20 cellular contexts compared by ENCODE assay signal in genomic region chr10:81473755-81474154, GRCh38.
DNase-seq lines count a peak whose midpoint lies in the region; ATAC-seq, FAIRE-seq and TF ChIP-seq lines count a peak whose summit lies in the region.
"Had no signal": no experiment of that assay in that cellular context is flagged by ENCODE, and none has a peak within 500 bp of the region (broad histone marks: within the 10 kb centered on the region; RNA-seq: fewer than 3 reads in every experiment).

No MANE protein-coding gene starts in this region.

- no peak overlapping the region for H3K23ac ChIP-seq in H1 (ENCODE audit: insufficient read length)
- no peak overlapping the region for H3K23ac ChIP-seq in neuronal stem cell (ENCODE audit: low read depth, low read length, poor library complexity)

- 0 out of 2 replicates have a peak overlapping the region, but pooled peaks have one; percentile 33 for H2AFZ ChIP-seq in H1 (ENCODE audit: low read length)
- H2AFZ ChIP-seq in neuronal stem cell (ENCODE audit: low read length): no peak overlapping the region
- H2AFZ ChIP-seq: GM23338 had no signal

- no peak for TF ChIP-seq CTCF in A549 (IDR thresholded peaks at IDR 0.05)
- TF ChIP-seq CTCF in H1 (IDR thresholded peaks at IDR 0.05; ENCODE audit: control extremely low read depth in 1 of 3, insufficient read depth in 1 of 3, low read depth in 1 of 3, low read length in 3 of 3): no peak
- TF ChIP-seq CTCF in spleen (IDR thresholded peaks at IDR 0.05 in 8 of 11, conservative IDR thresholded peaks at IDR 0.05 in 3 of 11): no peak

- FAIRE-seq in A549 (lab: Jason Lieb, UNC) (no peak), H1 (lab: Jason Lieb, UNC) (no peak)
- FAIRE-seq: GM12891, GM18507, H54 had no signal

- TF ChIP-seq POLR2A in A549 (IDR thresholded peaks at IDR 0.05; ENCODE audit: low read length) (0 out of 2 replicates have a peak, but pooled peaks have one; percentile 3), H1 (IDR thresholded peaks at IDR 0.05; ENCODE audit: control extremely low read depth in 1 of 2, low read depth in 2 of 2, low read length in 2 of 2) (no peak), spleen (IDR thresholded peaks at IDR 0.05) (no peak)

- H2BK12ac ChIP-seq in H1 (ENCODE audit: low read depth, low read length) (no peak overlapping the region), neuronal stem cell (ENCODE audit: low read length) (no peak overlapping the region)

- no peaks in the 10 kb centered on the region for H3K4me1 Mint-ChIP-seq in natural killer cell treated with Interleukin-12 subunit alpha and Interleukin-12 subunit beta and Interleukin-15 and Interleukin-18, amount 100 ng/mL, for 72 hours (ENCODE audit: low read depth in 2 of 2)
- H3K4me1 Mint-ChIP-seq: CD4-positive, alpha-beta memory T cell; GM23338 had no signal

- TF ChIP-seq EP300 in A549 (IDR thresholded peaks at IDR 0.05): no peak
- TF ChIP-seq EP300 in H1 (IDR thresholded peaks at IDR 0.05; ENCODE audit: borderline replicate concordance in 1 of 2, low read depth in 2 of 2, low read length in 2 of 2): no peak

- no peak overlapping the region for H3K27ac Mint-ChIP-seq in natural killer cell treated with Interleukin-12 subunit alpha and Interleukin-12 subunit beta and Interleukin-15 and Interleukin-18, amount 100 ng/mL, for 72 hours
- H3K27ac Mint-ChIP-seq: CD4-positive, alpha-beta memory T cell; GM23338; HFFc6 had no signal

- H3K9ac ChIP-seq in H1 (replicated peaks in 1 of 4; ENCODE audit: extremely low read depth in 1 of 4, low read depth in 3 of 4, low read length in 3 of 4): no peak overlapping the region
- H3K9ac ChIP-seq in neuronal stem cell (ENCODE audit: low read depth, low read length, poor library complexity): no peak overlapping the region

- H3K27ac ChIP-seq in A549: no peak overlapping the region
- no peak overlapping the region for H3K27ac ChIP-seq in H1 (ENCODE audit: low read depth, low read length)
- no peak overlapping the region for H3K27ac ChIP-seq in neuronal stem cell (replicated peaks; ENCODE audit: low read length)
- no peak overlapping the region for H3K27ac ChIP-seq in spleen

- no peak overlapping the region for H2AK5ac ChIP-seq in H1 (ENCODE audit: low read depth, low read length)
- H2AK5ac ChIP-seq in neuronal stem cell (ENCODE audit: low read depth, low read length): no peak overlapping the region

- H2BK120ac ChIP-seq in H1 (replicated peaks; ENCODE audit: low read depth, low read length) (no peak overlapping the region), neuronal stem cell (ENCODE audit: low read depth, low read length) (no peak overlapping the region)

- no peak overlapping the region for H3K18ac ChIP-seq in H1 (ENCODE audit: extremely low read depth, low read length)
- H3K18ac ChIP-seq in neuronal stem cell (ENCODE audit: low read length): peak overlapping the region; percentile 38

- H3K14ac ChIP-seq in H1 (ENCODE audit: insufficient read length) (no peak overlapping the region), neuronal stem cell (ENCODE audit: low read length) (peak overlapping the region; percentile 77)

- H3K4me3 ChIP-seq in A549 (no peak overlapping the region), H1 (ENCODE audit: extremely low read depth in 1 of 4, insufficient read depth in 2 of 4, low read depth in 3 of 4, low read length in 4 of 4) (no peak overlapping the region), neuronal stem cell (ENCODE audit: low read length in 2 of 2) (no peak overlapping the region), spleen (no peak overlapping the region)
- H3K4me3 ChIP-seq: GM23338, HAP-1 had no signal

- no peak overlapping the region for H3K4me3 Mint-ChIP-seq in natural killer cell treated with Interleukin-12 subunit alpha and Interleukin-12 subunit beta and Interleukin-15 and Interleukin-18, amount 100 ng/mL, for 72 hours
- H3K4me3 Mint-ChIP-seq: CD4-positive, alpha-beta memory T cell; GM23338; HFFc6 had no signal

- H3K4me2 ChIP-seq in A549: no peak overlapping the region
- no peak overlapping the region for H3K4me2 ChIP-seq in H1 (ENCODE audit: insufficient read depth in 1 of 2, low read depth in 2 of 2, low read length in 2 of 2)
- no peak overlapping the region for H3K4me2 ChIP-seq in neuronal stem cell (ENCODE audit: insufficient read depth, low read length, poor library complexity, severe bottlenecking)
- H3K4me2 ChIP-seq: GM23338 had no signal

- 12% methylated on average over 4 of the region's 4 CpGs for WGBS in A549 (ENCODE audit: missing lambda C conversion rate)
- WGBS in H1 (ENCODE audit: extremely low coverage in 1 of 2, insufficient coverage in 1 of 2, insufficient read length in 1 of 2, insufficient replicate concordance in 2 of 2, low coverage in 1 of 2, low lambda C conversion rate in 2 of 2, missing lambda C conversion rate in 1 of 2), 2 experiments: 98% methylated on average over 4 of the region's 4 CpGs; no CpG with 5 or more reads in 1 of the 2 experiments
- no CpG with 5 or more reads among the region's 4 CpGs for WGBS in neuronal stem cell (ENCODE audit: extremely low coverage in 2 of 2, insufficient read length in 2 of 2, insufficient replicate concordance in 1 of 2), 2 donors
- WGBS in spleen, 5 donors: 85 to 96% (median 91%) methylated on average over 4 of the region's 4 CpGs

- DNase-seq in A549 (ENCODE audit: low read depth in 1 of 2, low spot score in 1 of 2) (no peak), H1 (ENCODE audit: low read depth in 1 of 2, low spot score in 2 of 2) (no peak), neuronal stem cell (ENCODE audit: low spot score) (no peak), NCI-H1105 treated with DMSO at 0.1 percent for 48 hours (lab: John Stamatoyannopoulos, UW) (no peak), spleen (no peak)
- no peak for DNase-seq in natural killer cell treated with Interleukin-12 subunit alpha and Interleukin-12 subunit beta and Interleukin-15 and Interleukin-18, amount 100 ng/mL, for 72 hours (ENCODE audit: low spot score)
- DNase-seq: 8988T; C1 segment of cervical spinal cord; Calu3; CD4-positive, alpha-beta memory T cell; COR-L47; DMS53; DMS79 treated with DMSO at 0.1 percent for 48 hours; GF-D8; HFFc6 had no signal

- CTCF ChIA-PET in A549 (lab: Yijun Ruan, JAX) (no interaction called here), H1 (lab: Charles Lee; ENCODE audit: partially characterized antibody) (no interaction called here)

- no peak for TF ChIP-seq RAD21 in A549 (conservative IDR thresholded peaks at IDR 0.05 in 1 of 2, IDR thresholded peaks at IDR 0.05 in 1 of 2)
- no peak for TF ChIP-seq RAD21 in H1 (IDR thresholded peaks at IDR 0.05 in 1 of 2, conservative IDR thresholded peaks at IDR 0.05 in 1 of 2; ENCODE audit: low read depth in 2 of 2, low read length in 2 of 2)

- no peaks in the 10 kb centered on the region for H3K27me3 ChIP-seq in H1 (replicated peaks in 1 of 4; ENCODE audit: control insufficient read depth in 3 of 4, extremely low read depth in 1 of 4, insufficient read depth in 3 of 4, low read length in 3 of 4)
- H3K27me3 ChIP-seq in neuronal stem cell (ENCODE audit: control insufficient read depth in 3 of 3, insufficient read depth in 3 of 3, low read depth in 1 of 3, low read length in 3 of 3): no peaks in the 10 kb centered on the region
- no peaks in the 10 kb centered on the region for H3K27me3 ChIP-seq in spleen (replicated peaks in 1 of 7)

- H4K20me1 ChIP-seq in H1 (replicated peaks in 1 of 2; ENCODE audit: control insufficient read depth in 1 of 2, insufficient read depth in 2 of 2, low read length in 2 of 2): no peaks in the 10 kb centered on the region

- no peak overlapping the region for H4K91ac ChIP-seq in H1 (replicated peaks; ENCODE audit: insufficient read length, low read length)
- H4K91ac ChIP-seq in neuronal stem cell (ENCODE audit: low read depth, low read length, poor library complexity): no peak overlapping the region

- H3K4ac ChIP-seq in H1 (replicated peaks; ENCODE audit: insufficient read length, low read depth, low read length) (no peak overlapping the region), neuronal stem cell (ENCODE audit: low read length) (no peak overlapping the region)

- H2BK15ac ChIP-seq in H1 (ENCODE audit: low read length) (no peak overlapping the region), neuronal stem cell (ENCODE audit: low read length) (no peak overlapping the region)

- peaks cover 11% of the 10 kb centered on the region for H3K9me3 Mint-ChIP-seq in natural killer cell treated with Interleukin-12 subunit alpha and Interleukin-12 subunit beta and Interleukin-15 and Interleukin-18, amount 100 ng/mL, for 72 hours

- H3K9me3 ChIP-seq in A549 (no peaks in the 10 kb centered on the region; the same call in 2 of the 3 replicates), H1 (ENCODE audit: insufficient read depth in 2 of 2, low read depth in 1 of 2, low read length in 1 of 2) (no peaks in the 10 kb centered on the region), neuronal stem cell (replicated peaks in 1 of 2; ENCODE audit: control insufficient read depth in 2 of 2, insufficient read depth in 1 of 2, low read depth in 1 of 2, low read length in 2 of 2) (peaks cover 0 to 3% of the 10 kb centered on the region in 2 donors), spleen (peaks cover 0 to 21% (median 9%) of the 10 kb centered on the region in 8 donors)
- H3K9me3 ChIP-seq: HAP-1 had no signal

- intact Hi-C loops in spleen (cut with DNase I; ENCODE audit: low total_unique reads): no loop called here

- no peak overlapping the region for H4K8ac ChIP-seq in H1 (ENCODE audit: extremely low read depth, insufficient read depth, low read length)
- no peak overlapping the region for H4K8ac ChIP-seq in neuronal stem cell (ENCODE audit: low read depth, low read length)

- H3K79me1 ChIP-seq in H1 (ENCODE audit: low read depth, low read length): no peaks in the 10 kb centered on the region
- no peaks in the 10 kb centered on the region for H3K79me1 ChIP-seq in neuronal stem cell (ENCODE audit: low read depth, low read length)

- H2BK5ac ChIP-seq in H1 (ENCODE audit: low read depth, low read length) (no peak overlapping the region), neuronal stem cell (ENCODE audit: low read length) (peak overlapping the region; percentile 32)

- POLR2A ChIA-PET in A549 (lab: Yijun Ruan, JAX) (no interaction called here), H1 (lab: Charles Lee; ENCODE audit: partially characterized antibody) (no interaction called here)

- H3K36me3 Mint-ChIP-seq in natural killer cell treated with Interleukin-12 subunit alpha and Interleukin-12 subunit beta and Interleukin-15 and Interleukin-18, amount 100 ng/mL, for 72 hours: no peaks in the 10 kb centered on the region
- H3K36me3 Mint-ChIP-seq: CD4-positive, alpha-beta memory T cell had no signal

- H3K27me3 Mint-ChIP-seq in natural killer cell treated with Interleukin-12 subunit alpha and Interleukin-12 subunit beta and Interleukin-15 and Interleukin-18, amount 100 ng/mL, for 72 hours: no peaks in the 10 kb centered on the region
- H3K27me3 Mint-ChIP-seq: CD4-positive, alpha-beta memory T cell had no signal

- H3K23me2 ChIP-seq in H1 (ENCODE audit: low read depth, low read length): no peaks in the 10 kb centered on the region

- no peak overlapping the region for H2BK20ac ChIP-seq in H1 (ENCODE audit: low read length)

- no peak for ATAC-seq in A549
- no peak for ATAC-seq in natural killer cell treated with Interleukin-12 subunit alpha and Interleukin-12 subunit beta and Interleukin-15 and Interleukin-18, amount 100 ng/mL, for 72 hours
- ATAC-seq: GM23338 had no signal

- H3K4me1 ChIP-seq in A549: no peaks in the 10 kb centered on the region
- no peaks in the 10 kb centered on the region; a peak in 1 of 7 replicates for H3K4me1 ChIP-seq in H1 (replicated peaks in 1 of 4; ENCODE audit: control insufficient read depth in 3 of 4, insufficient read depth in 4 of 4, low read length in 3 of 4)
- no peaks in the 10 kb centered on the region for H3K4me1 ChIP-seq in neuronal stem cell (ENCODE audit: control insufficient read depth in 2 of 2, insufficient read depth in 1 of 2, low read depth in 1 of 2, low read length in 2 of 2)
- H3K4me1 ChIP-seq in spleen: no peaks in the 10 kb centered on the region
- H3K4me1 ChIP-seq: HAP-1 had no signal

- H3K56ac ChIP-seq in H1 (replicated peaks; ENCODE audit: insufficient read length, low read depth, low read length): no peak overlapping the region

- no peak overlapping the region for H4K5ac ChIP-seq in H1 (ENCODE audit: insufficient read length, low read depth, low read length)

- H3K79me2 ChIP-seq in H1 (ENCODE audit: control insufficient read depth in 1 of 2, insufficient read depth in 2 of 2, low read length in 2 of 2): no peaks in the 10 kb centered on the region

- H3K36me3 ChIP-seq in H1 (ENCODE audit: control insufficient read depth in 2 of 4, insufficient read depth in 4 of 4, low read length in 3 of 4): no peaks in the 10 kb centered on the region
- no peaks in the 10 kb centered on the region for H3K36me3 ChIP-seq in neuronal stem cell (replicated peaks in 1 of 2; ENCODE audit: control insufficient read depth in 2 of 2, insufficient read depth in 2 of 2, low read length in 2 of 2)
- no peaks in the 10 kb centered on the region for H3K36me3 ChIP-seq in spleen
- H3K36me3 ChIP-seq: HAP-1 had no signal

Comparison
In these comparisons a context has a peak if more than half of its experiments do, and no peak if none do; other contexts are left out.
1. Of the 18 proteins assayed by ChIP-seq in both H1 and A549: peak only in H1: none; only in A549: POLR2A; in both: none; in neither: 17.